8 cellular contexts compared by ENCODE assay signal in genomic region chr18:32271649-32272324, GRCh38.
A peak's percentile ranks its signal among the peaks of the same experiment; 100 is the strongest.
DNase-seq lines count a peak whose midpoint lies in the region; ATAC-seq, FAIRE-seq and TF ChIP-seq lines count a peak whose summit lies in the region.

No MANE protein-coding gene starts in this region.

- H3K9me3 ChIP-seq in transverse colon: no peaks in the 10 kb centered on the region

- intact Hi-C loops in transverse colon (cut with DNase I; ENCODE audit: low total_unique reads): no loop called here

- peak; percentile 54 for FAIRE-seq in GM18507 (lab: Jason Lieb, UNC)

- no peak for TF ChIP-seq EP300 in transverse colon (IDR thresholded peaks at IDR 0.05; ENCODE audit: low read depth)

- TF ChIP-seq POLR2A in transverse colon (IDR thresholded peaks at IDR 0.05): no peak

- H3K4me1 ChIP-seq in transverse colon: peaks cover 0 to 22% (median 6%) of the 10 kb centered on the region in 4 donors

- no peaks in the 10 kb centered on the region for H3K36me3 ChIP-seq in brain microvascular endothelial cell (replicated peaks)
- H3K36me3 ChIP-seq in transverse colon: peaks cover 0 to 19% (median 0%) of the 10 kb centered on the region in 4 donors

- TF ChIP-seq CTCF in brain microvascular endothelial cell (IDR thresholded peaks at IDR 0.05; ENCODE audit: low read depth, low read length, missing control alignments): peak; percentile 76
- peak; percentile 65 to 71 (median 67) for TF ChIP-seq CTCF in transverse colon (IDR thresholded peaks at IDR 0.05)

- H3K27me3 ChIP-seq in brain microvascular endothelial cell (replicated peaks) (no peaks in the 10 kb centered on the region), transverse colon (no peaks in the 10 kb centered on the region)

- in situ Hi-C loops in brain microvascular endothelial cell (cut with HindIII; ENCODE audit: low pct_ligation_motif_present, low sequenced_read_pairs) (no loop called here), transverse colon (cut with MboI; ENCODE audit: low pct_ligation_motif_present in 1 of 4, low pct_unique_long_range_greater_than_20kb in 1 of 4, low sequenced_read_pairs in 3 of 4) (loop anchor here in 3 of 4 donors (10.0 to 25.0 kb wide), 3 partner anchors 203 to 291 kb away; partner anchors contain the start of gene GAREM1 (in 1 of the 3))

- H3K4me3 ChIP-seq in brain microvascular endothelial cell (ENCODE audit: low read depth, low read length) (no peak overlapping the region), transverse colon (no peak overlapping the region)

- H3K27ac ChIP-seq in brain microvascular endothelial cell (no peak overlapping the region), transverse colon (no peak overlapping the region)

- 58 to 75% methylated on average over 3 to 6 of the region's 6 CpGs for WGBS in transverse colon (ENCODE audit: low coverage in 1 of 2), 2 donors

- ATAC-seq in HG03025 (IDR thresholded peaks at IDR 0.05; ENCODE audit: low FRiP score, unreplicated experiment) (peak; percentile 68), GM18873 (IDR thresholded peaks at IDR 0.05; ENCODE audit: low FRiP score, unreplicated experiment) (no peak)

- DNase-seq in CD1c-positive myeloid dendritic cell (ENCODE audit: extremely low spot score): peak; percentile 30
- peak; percentile 36 for DNase-seq in GM18507 (ENCODE audit: extremely low spot score, insufficient read length, low read depth)
- peak; percentile 43 for DNase-seq in NCI-H345 (lab: John Stamatoyannopoulos, UW)
- DNase-seq in brain microvascular endothelial cell: no peak
- peak; percentile 34 for DNase-seq in kidney glomerular epithelial cell (lab: John Stamatoyannopoulos, UW)
- peak; percentile 21 for DNase-seq in transverse colon
